Comparison of ENCODE assay signal across 8 cellular contexts in genomic region chr14:88791629-88792571, GRCh38. TPM values are rescaled to one million over a fixed set of nuclear protein-coding genes. Genes with fewer than 3 reads are reported as not detected.
DNase-seq lines count a peak whose midpoint lies in the region; ATAC-seq and TF ChIP-seq lines count a peak whose summit lies in the region.

No MANE protein-coding gene starts in this region.

- peak overlapping the region; percentile 95 for H2AFZ ChIP-seq in ACC112 (ENCODE audit: low read length, unreplicated experiment)

- no peaks in the 10 kb centered on the region for H3K79me2 ChIP-seq in ACC112 (ENCODE audit: control insufficient read depth, insufficient read depth, low read length, unreplicated experiment)

- H3K4me1 ChIP-seq in ACC112 (ENCODE audit: control insufficient read depth, insufficient read depth, low read length, unreplicated experiment) (no peaks in the 10 kb centered on the region), left ventricle myocardium inferior (peaks cover 18% of the 10 kb centered on the region), psoas muscle (no peaks in the 10 kb centered on the region)

- intact Hi-C loops in left ventricle myocardium inferior (cut with micrococcal nuclease) (no loop called here), psoas muscle (cut with DNase I) (no loop called here)

- peak overlapping the region; percentile 79 for H3K4me3 ChIP-seq in ACC112 (ENCODE audit: low read depth, low read length)
- H3K4me3 ChIP-seq in left ventricle myocardium inferior = peak overlapping the region; percentile 75
- peak overlapping the region; percentile 78 for H3K4me3 ChIP-seq in psoas muscle

- H3K9me3 ChIP-seq in left ventricle myocardium inferior (replicated peaks) (no peaks in the 10 kb centered on the region), psoas muscle (no peaks in the 10 kb centered on the region)

- TF ChIP-seq CTCF in left ventricle myocardium inferior (IDR thresholded peaks at IDR 0.05; ENCODE audit: borderline replicate concordance) (no peak), psoas muscle (IDR thresholded peaks at IDR 0.05) (no peak)

- WGBS in psoas muscle, 3 donors = 3 to 5% (median 4%) methylated on average over 63 to 71 of the region's 71 CpGs

- no peak overlapping the region for H3K27ac ChIP-seq in ACC112 (ENCODE audit: low read depth, low read length)
- peak overlapping the region; percentile 26 for H3K27ac ChIP-seq in left ventricle myocardium inferior (replicated peaks)
- no peak overlapping the region for H3K27ac ChIP-seq in psoas muscle

- H3K27me3 ChIP-seq in ACC112 (ENCODE audit: insufficient read depth, low read length) (peaks cover 57% of the 10 kb centered on the region), left ventricle myocardium inferior (ENCODE audit: low read depth) (peaks cover 20% of the 10 kb centered on the region), psoas muscle (ENCODE audit: insufficient read depth in 3 of 3, low read length in 2 of 3) (peaks cover 0 to 10% (median 0%) of the 10 kb centered on the region in 3 donors)

- peak; percentile 11 for ATAC-seq in GM18873 (IDR thresholded peaks at IDR 0.05; ENCODE audit: low FRiP score, unreplicated experiment)
- peak in 3 of 4 donors; percentile 4 to 17 (median 12) for ATAC-seq in psoas muscle
- ATAC-seq in HG02981 (IDR thresholded peaks at IDR 0.05; ENCODE audit: unreplicated experiment) = no peak

- H3K36me3 ChIP-seq in ACC112 (ENCODE audit: insufficient read depth, low read length) (no peaks in the 10 kb centered on the region), left ventricle myocardium inferior (no peaks in the 10 kb centered on the region), psoas muscle (ENCODE audit: insufficient read depth in 1 of 2, low read depth in 1 of 2) (no peaks in the 10 kb centered on the region)

- DNase-seq in NCI-H2107 (lab: John Stamatoyannopoulos, UW) = peak; percentile 54
- peak; percentile 12 for DNase-seq in activated naive CD4-positive, alpha-beta T cell treated with anti-CD3 and anti-CD28 coated beads, Interleukin-2, amount 50 U/mL, for 16 hours
- DNase-seq in left ventricle myocardium inferior = no peak
- DNase-seq in psoas muscle = peak; percentile 16 to 51
- no peak for DNase-seq in AML-193 (lab: John Stamatoyannopoulos, UW)

RNA-seq across cellular contexts. Expression of gene EML5, which starts 0.9 kb away (rescaled TPM):
- total RNA-seq in left ventricle myocardium inferior (0.36 TPM), psoas muscle (under 1 TPM; 0.15 to 0.24 (median 0.18) TPM)
- under 1 TPM; 0.04 to 0.21 (median 0.12) TPM for polyA plus RNA-seq in psoas muscle

RNA-seq across cellular contexts. Expression of gene TTC8, which starts 32.6 kb away (rescaled TPM):
- total RNA-seq in left ventricle myocardium inferior (8.9 TPM), psoas muscle (1 to 10 TPM; 2.2 to 3.5 (median 3.1) TPM)
- 1 to 10 TPM; 1.6 to 4.7 (median 2.0) TPM for polyA plus RNA-seq in psoas muscle

Comparison
In these comparisons a context has a peak if more than half of its experiments do, and no peak if none do; other contexts are left out.
1. DNase-seq: peak in NCI-H2107 (single experiment), activated naive CD4-positive, alpha-beta T cell treated with anti-CD3 and anti-CD28 coated beads, Interleukin-2, amount 50 U/mL, for 16 hours (single experiment) and psoas muscle (2 of 2); none in left ventricle myocardium inferior (single experiment) and AML-193 (0 of 2).
2. Peak in every context shown above with its lines, with median percentiles within 50 percentile points of each other: H3K4me3 ChIP-seq.